Comparison of ENCODE assay signal across 21 cellular contexts in the genomic region with DNA sequence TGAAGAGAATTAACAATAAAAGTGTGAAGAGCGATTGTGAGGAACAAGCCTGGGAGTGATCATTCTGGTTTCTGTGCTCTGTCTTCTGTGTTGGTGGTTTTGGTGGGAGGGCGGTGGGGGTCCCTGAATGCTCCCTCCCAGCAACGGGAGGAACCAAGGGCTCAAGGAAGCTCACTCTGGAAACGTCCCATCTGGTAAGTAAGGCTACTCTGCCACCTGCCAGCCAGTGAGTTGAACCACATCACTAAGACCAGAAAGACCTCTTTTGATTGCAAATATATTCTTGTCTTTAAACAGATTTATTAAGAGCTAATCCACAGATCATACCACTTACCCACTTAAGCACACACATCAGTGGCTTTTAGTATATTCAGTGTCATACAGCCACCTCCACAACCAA.
A peak's percentile ranks its signal among the peaks of the same experiment; 100 is the strongest.
DNase-seq lines count a peak whose midpoint lies in the region; ATAC-seq and TF ChIP-seq lines count a peak whose summit lies in the region.
"Had no signal": no experiment of that assay in that cellular context is flagged by ENCODE, and none has a peak within 500 bp of the region (broad histone marks: within the 10 kb centered on the region; RNA-seq: fewer than 3 reads in every experiment).

No MANE protein-coding gene starts in this region.

- H3K36me3 Mint-ChIP-seq in activated CD8-positive, alpha-beta T cell treated with anti-CD3 and anti-CD28 coated beads, Interleukin-2, amount 10 ng/mL, durations not matched to agents 7 days and 5 days (ENCODE audit: low read depth): no peaks in the 10 kb centered on the region
- H3K36me3 Mint-ChIP-seq: activated CD8-positive, alpha-beta memory T cell treated with anti-CD3 and anti-CD28 coated beads, Interleukin-2, amount 10 ng/mL, durations not matched to agents 7 days and 5 days had no signal

- H3K27me3 ChIP-seq in BE2C: no peaks in the 10 kb centered on the region
- H3K27me3 ChIP-seq in left lung: peaks cover 0 to 3% of the 10 kb centered on the region in 2 donors
- H3K27me3 ChIP-seq: BLaER1 treated with 17β-estradiol and CSF1 and Interleukin-3, amounts not matched to agents 10 nM and 100 nM had no signal

- H3K4me1 Mint-ChIP-seq in activated CD8-positive, alpha-beta T cell treated with anti-CD3 and anti-CD28 coated beads, Interleukin-2, amount 10 ng/mL, durations not matched to agents 7 days and 5 days (ENCODE audit: low read depth): no peaks in the 10 kb centered on the region
- H3K4me1 Mint-ChIP-seq: activated CD8-positive, alpha-beta memory T cell treated with anti-CD3 and anti-CD28 coated beads, Interleukin-2, amount 10 ng/mL, durations not matched to agents 7 days and 5 days; activated naive CD8-positive, alpha-beta T cell treated with anti-CD3 and anti-CD28 coated beads, Interleukin-2, amount 50 U/mL, for 24 hours had no signal

- H3K36me3 ChIP-seq in BE2C (no peaks in the 10 kb centered on the region), left lung (peaks cover 0 to 36% of the 10 kb centered on the region in 2 donors)
- H3K36me3 ChIP-seq: HAP-1 had no signal

- TF ChIP-seq CTCF in BE2C (IDR thresholded peaks at IDR 0.05; ENCODE audit: low read depth, low read length) (peak; percentile 4; the same call in 1 of the 2 replicates), GM13976 (IDR thresholded peaks at IDR 0.05; ENCODE audit: borderline replicate concordance, control extremely low read depth, extremely low read depth, insufficient read depth, missing control alignments) (peak; percentile 6), astrocyte of the spinal cord (IDR thresholded peaks at IDR 0.05; ENCODE audit: low read depth, low read length) (peak; percentile 6), left lung (IDR thresholded peaks at IDR 0.05) (no peak)

- no peaks in the 10 kb centered on the region for H3K27me3 Mint-ChIP-seq in activated CD8-positive, alpha-beta T cell treated with anti-CD3 and anti-CD28 coated beads, Interleukin-2, amount 10 ng/mL, durations not matched to agents 7 days and 5 days (ENCODE audit: low read depth)
- H3K27me3 Mint-ChIP-seq: activated CD8-positive, alpha-beta memory T cell treated with anti-CD3 and anti-CD28 coated beads, Interleukin-2, amount 10 ng/mL, durations not matched to agents 7 days and 5 days; activated naive CD8-positive, alpha-beta T cell treated with anti-CD3 and anti-CD28 coated beads, Interleukin-2, amount 50 U/mL, for 24 hours had no signal

- no peak overlapping the region for H3K4me3 Mint-ChIP-seq in activated CD8-positive, alpha-beta T cell treated with anti-CD3 and anti-CD28 coated beads, Interleukin-2, amount 10 ng/mL, durations not matched to agents 7 days and 5 days
- H3K4me3 Mint-ChIP-seq: activated CD8-positive, alpha-beta memory T cell treated with anti-CD3 and anti-CD28 coated beads, Interleukin-2, amount 10 ng/mL, durations not matched to agents 7 days and 5 days; activated naive CD8-positive, alpha-beta T cell treated with anti-CD3 and anti-CD28 coated beads, Interleukin-2, amount 50 U/mL, for 24 hours; naive thymus-derived CD4-positive, alpha-beta T cell; T-helper 2 cell treated with Interferon-gamma antibody and Interleukin-4, amounts not matched to agents 5 μg/mL and 100 μg/mL, for 36 hours had no signal

- no peak overlapping the region for H3K27ac ChIP-seq in left lung
- H3K27ac ChIP-seq: BLaER1 treated with 17β-estradiol and CSF1 and Interleukin-3, amounts not matched to agents 10 nM and 100 nM; skin epidermis had no signal

- H3K4me3 ChIP-seq in BE2C (ENCODE audit: low read depth, low read length) (no peak overlapping the region), astrocyte of the spinal cord (ENCODE audit: low read depth, low read length) (no peak overlapping the region), left lung (no peak overlapping the region)
- H3K4me3 ChIP-seq: BLaER1 treated with 17β-estradiol and CSF1 and Interleukin-3, amounts not matched to agents 10 nM and 100 nM; HAP-1; skin epidermis had no signal

- ATAC-seq in left lobe of liver (no peak), left lung (no peak)
- ATAC-seq in activated CD8-positive, alpha-beta T cell treated with anti-CD3 and anti-CD28 coated beads, Interleukin-2, amount 10 ng/mL, durations not matched to agents 7 days and 5 days: no peak
- ATAC-seq: activated CD8-positive, alpha-beta memory T cell treated with anti-CD3 and anti-CD28 coated beads, Interleukin-2, amount 10 ng/mL, durations not matched to agents 7 days and 5 days; activated naive CD8-positive, alpha-beta T cell treated with anti-CD3 and anti-CD28 coated beads, Interleukin-2, amount 50 U/mL, for 24 hours; naive thymus-derived CD4-positive, alpha-beta T cell had no signal

- H3K4me1 ChIP-seq in BE2C (no peaks in the 10 kb centered on the region), left lung (no peaks in the 10 kb centered on the region)
- H3K4me1 ChIP-seq: HAP-1 had no signal

- in situ Hi-C loops in GM13976 (cut with MboI; ENCODE audit: low sequenced_read_pairs, unreplicated experiment): loop anchor here (10.0 kb wide), 1 partner anchor 130 kb away; no protein-coding TSS in a partner anchor
- in situ Hi-C loops in astrocyte of the spinal cord (cut with HindIII; ENCODE audit: low sequenced_read_pairs): no loop called here

- H3K9me3 ChIP-seq in BE2C (no peaks in the 10 kb centered on the region), left lung (no peaks in the 10 kb centered on the region)
- H3K9me3 ChIP-seq: HAP-1 had no signal

- CTCF ChIA-PET in activated CD8-positive, alpha-beta T cell treated with anti-CD3 and anti-CD28 coated beads, Interleukin-2, amount 10 ng/mL, durations not matched to agents 7 days and 5 days (lab: Charles Lee): interaction anchor here (1.7 to 2.4 kb wide), 2 partner anchors 11 to 159 kb away, joined by 5 to 9 read pairs; no protein-coding TSS in a partner anchor

- H3K9me3 Mint-ChIP-seq in activated CD8-positive, alpha-beta T cell treated with anti-CD3 and anti-CD28 coated beads, Interleukin-2, amount 10 ng/mL, durations not matched to agents 7 days and 5 days (ENCODE audit: insufficient read depth): no peaks in the 10 kb centered on the region
- H3K9me3 Mint-ChIP-seq: activated naive CD8-positive, alpha-beta T cell treated with anti-CD3 and anti-CD28 coated beads, Interleukin-2, amount 50 U/mL, for 24 hours; activated T-helper 2 cell treated with anti-CD3 and anti-CD28 coated beads, Interferon-gamma antibody, Interleukin-2, Interleukin-4, amounts not matched to agents 10 μg/mL and 5 μg/mL and 100 μg/mL, durations not matched to agents 14 hours and 24 hours and 36 hours; IgD-negative memory B cell; naive thymus-derived CD4-positive, alpha-beta T cell; T-helper 2 cell treated with Interferon-gamma antibody and Interleukin-4, amounts not matched to agents 5 μg/mL and 100 μg/mL, for 36 hours had no signal

- DNase-seq in BE2C (no peak), GM13976 (ENCODE audit: low spot score) (peak; percentile 25), astrocyte of the spinal cord (ENCODE audit: low read depth, low spot score) (no peak), left lobe of liver (ENCODE audit: low spot score) (peak; percentile 28), NCI-H446 (lab: John Stamatoyannopoulos, UW) (no peak), left lung (no peak)
- no peak for DNase-seq in activated CD8-positive, alpha-beta T cell treated with anti-CD3 and anti-CD28 coated beads, Interleukin-2, amount 10 ng/mL, durations not matched to agents 7 days and 5 days
- DNase-seq: activated CD8-positive, alpha-beta memory T cell treated with anti-CD3 and anti-CD28 coated beads, Interleukin-2, amount 10 ng/mL, durations not matched to agents 7 days and 5 days; activated naive CD8-positive, alpha-beta T cell treated with anti-CD3 and anti-CD28 coated beads, Interleukin-2, amount 50 U/mL, for 24 hours; DMS153; effector CD4-positive, alpha-beta T cell; MV-4-11; NCI-H1930; stimulated activated CD4-positive, alpha-beta T cell treated with anti-CD3 and anti-CD28 coated beads, Interleukin-4, amount 100 ng/mL, for 1 hour had no signal

- intact Hi-C loops in left lung (cut with DNase I): loop anchor here in 1 of 2 donors (10.0 kb wide), 2 partner anchors 130 to 160 kb away; no protein-coding TSS in a partner anchor

- no peak overlapping the region for H3K27ac Mint-ChIP-seq in activated CD8-positive, alpha-beta T cell treated with anti-CD3 and anti-CD28 coated beads, Interleukin-2, amount 10 ng/mL, durations not matched to agents 7 days and 5 days
- H3K27ac Mint-ChIP-seq: activated CD8-positive, alpha-beta memory T cell treated with anti-CD3 and anti-CD28 coated beads, Interleukin-2, amount 10 ng/mL, durations not matched to agents 7 days and 5 days; activated naive CD8-positive, alpha-beta T cell treated with anti-CD3 and anti-CD28 coated beads, Interleukin-2, amount 50 U/mL, for 24 hours; activated T-helper 2 cell treated with anti-CD3 and anti-CD28 coated beads, Interferon-gamma antibody, Interleukin-2, Interleukin-4, amounts not matched to agents 10 μg/mL and 5 μg/mL and 100 μg/mL, durations not matched to agents 14 hours and 24 hours and 36 hours; T-helper 2 cell treated with Interferon-gamma antibody and Interleukin-4, amounts not matched to agents 5 μg/mL and 100 μg/mL, for 36 hours had no signal

- POLR2A ChIA-PET in activated CD8-positive, alpha-beta T cell treated with anti-CD3 and anti-CD28 coated beads, Interleukin-2, amount 10 ng/mL, durations not matched to agents 7 days and 5 days (lab: Charles Lee): no interaction called here

Comparison
In these comparisons a context has a peak if more than half of its experiments do, and no peak if none do; other contexts are left out.
1. DNase-seq: peak in GM13976 (single experiment) and left lobe of liver (single experiment); none in BE2C (single experiment), astrocyte of the spinal cord (single experiment), NCI-H446 (0 of 2), activated CD8-positive, alpha-beta T cell treated with anti-CD3 and anti-CD28 coated beads, Interleukin-2, amount 10 ng/mL, durations not matched to agents 7 days and 5 days (single experiment) and left lung (0 of 2).
2. CTCF ChIP-seq: peak in BE2C (single experiment), GM13976 (single experiment) and astrocyte of the spinal cord (single experiment); none in left lung (0 of 2).